In the genomic region with DNA sequence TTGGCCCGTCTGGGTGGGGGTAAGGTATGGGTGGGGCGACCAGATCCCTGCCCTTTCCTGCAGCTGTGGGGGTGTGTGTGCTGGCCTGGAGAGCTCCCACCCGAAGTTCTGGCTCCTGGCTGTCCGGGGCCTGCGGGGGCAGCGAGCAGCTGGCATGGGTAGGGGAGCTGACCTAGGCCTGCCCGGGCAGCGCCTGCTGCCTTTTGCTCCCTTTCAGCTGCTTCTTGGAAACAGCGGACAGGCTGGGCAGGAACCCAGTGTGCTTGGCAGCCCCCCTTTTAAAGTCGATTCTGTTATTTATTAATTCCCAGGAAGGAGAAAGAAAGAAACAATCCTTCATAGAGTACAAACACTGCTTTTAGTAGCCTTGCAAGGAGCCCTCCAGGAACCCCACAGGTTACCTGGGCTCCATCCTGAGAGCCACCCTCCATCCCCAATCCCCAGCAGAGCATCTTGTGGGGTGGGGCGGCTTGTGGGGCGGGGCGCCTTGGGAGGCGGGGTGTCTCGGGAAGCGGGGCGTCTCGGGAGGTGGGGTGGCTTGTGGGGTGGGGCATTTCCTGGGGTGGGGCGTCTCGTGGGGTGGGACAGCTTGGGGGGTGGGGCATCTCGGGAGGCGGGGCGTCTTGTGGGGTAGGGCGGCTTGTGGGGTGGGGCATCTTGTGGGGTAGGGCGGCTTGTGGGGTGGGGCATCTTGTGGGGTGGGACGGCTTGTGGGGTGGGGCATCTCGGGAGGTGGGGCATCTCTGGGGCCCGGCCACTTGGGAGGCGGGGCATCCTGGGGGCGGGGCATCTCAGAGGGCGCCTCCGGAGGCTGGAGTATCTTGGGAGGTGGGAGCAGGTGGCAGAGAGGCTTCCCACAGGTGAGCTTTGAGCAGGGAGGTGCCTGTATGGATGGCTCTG, we compare ENCODE assay signal across 8 cellular contexts. TPM values are rescaled to one million over a fixed set of nuclear protein-coding genes. Genes with fewer than 3 reads are reported as not detected.
DNase-seq lines count a peak whose midpoint lies in the region; ATAC-seq and TF ChIP-seq lines count a peak whose summit lies in the region.

No MANE protein-coding gene starts in this region.

- no peak for TF ChIP-seq POLR2A in spleen (IDR thresholded peaks at IDR 0.05)

- TF ChIP-seq CTCF in spleen (IDR thresholded peaks at IDR 0.05 in 8 of 11, conservative IDR thresholded peaks at IDR 0.05 in 3 of 11), result no peak

- DNase-seq in T follicular helper cell (ENCODE audit: low read depth) (peak; percentile 37), globus pallidus (ENCODE audit: low spot score) (peak; percentile 64), spleen (peak; percentile 89), mesenteric fat pad (ENCODE audit: low spot score) (no peak), AML-193 (lab: John Stamatoyannopoulos, UW) (no peak), SHP77 treated with DMSO at 0.1 percent for 48 hours (lab: John Stamatoyannopoulos, UW) (no peak)

- intact Hi-C loops in spleen (cut with DNase I; ENCODE audit: low total_unique reads), result no loop called here

- ATAC-seq in GM18502 (IDR thresholded peaks at IDR 0.05; ENCODE audit: poor library complexity, unreplicated experiment) (peak; percentile 30), HG03139 (IDR thresholded peaks at IDR 0.05; ENCODE audit: unreplicated experiment) (no peak)

- 45 to 59% (median 53%) methylated on average over 24 to 32 of the region's 32 CpGs for WGBS in spleen, 5 donors

- peaks cover 0 to 27% (median 0%) of the 10 kb centered on the region in 6 donors for H3K36me3 ChIP-seq in spleen

- peaks cover 86 to 100% (median 97%) of the 10 kb centered on the region in 6 donors for H3K4me1 ChIP-seq in spleen

- peak overlapping the region in 5 of 8 donors; percentile 19 to 66 (median 28) for H3K4me3 ChIP-seq in spleen

- H3K27ac ChIP-seq in spleen, result peak overlapping the region; percentile 68 to 98 (median 92)

- H3K27me3 ChIP-seq in spleen (replicated peaks in 1 of 7), result no peaks in the 10 kb centered on the region

- H3K9me3 ChIP-seq in spleen, result no peaks in the 10 kb centered on the region

RNA-seq across cellular contexts. Expression of a gene that starts 7.0 kb away (rescaled TPM):
- total RNA-seq in spleen, result 100 to 1,000 TPM; 370 to 594 (median 472) TPM
- polyA plus RNA-seq in spleen, result 100 to 1,000 TPM; 191 to 368 (median 339) TPM
- 723 TPM for total RNA-seq in mesenteric fat pad

RNA-seq across cellular contexts. Expression of a gene that starts 16.5 kb away (rescaled TPM):
- total RNA-seq in spleen (10 to 100 TPM; 28.7 to 58.1 (median 42.2) TPM), mesenteric fat pad (55.2 TPM)
- 10 to 100 TPM; 42.5 to 94.4 (median 66.2) TPM for polyA plus RNA-seq in spleen

Comparison
In these comparisons a context has a peak if more than half of its experiments do, and no peak if none do; other contexts are left out.
1. DNase-seq: peak in T follicular helper cell (single experiment), globus pallidus (single experiment) and spleen (single experiment); none in mesenteric fat pad (single experiment), AML-193 (0 of 2) and SHP77 treated with DMSO at 0.1 percent for 48 hours (single experiment).